Comparison of ENCODE assay signal across 14 cellular contexts in genomic region chr10:133247681-133248333, GRCh38. TPM values are rescaled to one million over a fixed set of nuclear protein-coding genes. Genes with fewer than 3 reads are reported as not detected.
DNase-seq lines count a peak whose midpoint lies in the region; ATAC-seq, FAIRE-seq and TF ChIP-seq lines count a peak whose summit lies in the region.
"Had no signal": no experiment of that assay in that cellular context is flagged by ENCODE, and none has a peak within 500 bp of the region (broad histone marks: within the 10 kb centered on the region; RNA-seq: fewer than 3 reads in every experiment).

No MANE protein-coding gene starts in this region.

- H3K9ac ChIP-seq in K562 (ENCODE audit: insufficient read depth in 1 of 2, low read depth in 2 of 2, low read length in 2 of 2) (peak overlapping the region; percentile 34 to 72; a peak in 3 of 4 replicates), mesendoderm (ENCODE audit: low read length) (no peak overlapping the region)

- H3K23ac ChIP-seq in mesendoderm (ENCODE audit: low read length), result no peak overlapping the region

- FAIRE-seq in K562 (lab: Jason Lieb, UNC), result no peak
- FAIRE-seq: A204.1, HepG2, HTR-8/SVneo had no signal

- DNase-seq in GM23338 (ENCODE audit: low spot score), result no peak
- peak; percentile 30 to 58 (median 34) for DNase-seq in K562 (ENCODE audit: extremely low read depth in 1 of 4, low spot score in 3 of 4)
- no peak for DNase-seq in mesendoderm
- DNase-seq in T-helper 2 cell treated with Interferon-gamma antibody and Interleukin-4, amounts not matched to agents 5 μg/mL and 100 μg/mL, for 36 hours (ENCODE audit: low spot score), result no peak
- DNase-seq in kidney tubule cell (ENCODE audit: low spot score), result no peak
- DNase-seq: CD8-positive, alpha-beta memory T cell had no signal

- no peaks in the 10 kb centered on the region for H3K9me3 Mint-ChIP-seq in GM23338
- H3K9me3 Mint-ChIP-seq in T-helper 2 cell treated with Interferon-gamma antibody and Interleukin-4, amounts not matched to agents 5 μg/mL and 100 μg/mL, for 36 hours, result no peaks in the 10 kb centered on the region
- H3K9me3 Mint-ChIP-seq: CD8-positive, alpha-beta memory T cell had no signal

- H3K27me3 ChIP-seq in GM23338 (ENCODE audit: insufficient read depth) (no peaks in the 10 kb centered on the region), K562 (ENCODE audit: control insufficient read depth in 2 of 2, insufficient read depth in 2 of 2, low read length in 2 of 2) (no peaks in the 10 kb centered on the region; a peak in 1 of 5 replicates), mesendoderm (ENCODE audit: insufficient read depth, low read length, poor library complexity) (no peaks in the 10 kb centered on the region)

- H2AFZ ChIP-seq in GM23338 (peak overlapping the region; percentile 52; the same call in 1 of the 2 replicates), K562 (ENCODE audit: low read depth, low read length) (peak overlapping the region; percentile 84)

- no peak for TF ChIP-seq POLR2A in K562 (conservative IDR thresholded peaks at IDR 0.05)

- POLR2A ChIA-PET in K562 (lab: Yijun Ruan, JAX), result interaction anchor here (1.0 to 3.1 kb wide), 2 partner anchors 10 to 28 kb away, joined by 4 to 18 read pairs; no protein-coding TSS in a partner anchor

- no peak overlapping the region for H3K4me3 Mint-ChIP-seq in GM23338
- H3K4me3 Mint-ChIP-seq in T-helper 2 cell treated with Interferon-gamma antibody and Interleukin-4, amounts not matched to agents 5 μg/mL and 100 μg/mL, for 36 hours, result no peak overlapping the region
- H3K4me3 Mint-ChIP-seq: B cell; CD8-positive, alpha-beta memory T cell had no signal

- H3K56ac ChIP-seq in mesendoderm (ENCODE audit: low read length), result peak overlapping the region; percentile 15

- no peaks in the 10 kb centered on the region for H4K20me1 ChIP-seq in GM23338 (replicated peaks; ENCODE audit: insufficient read depth)
- H4K20me1 ChIP-seq in K562 (replicated peaks; ENCODE audit: control insufficient read depth, insufficient read depth, low read length), result no peaks in the 10 kb centered on the region

- CTCF ChIA-PET in K562 (lab: Yijun Ruan, JAX; ENCODE audit: low intra/inter-chr PET ratio), result no interaction called here

- no peak overlapping the region for H3K4me3 ChIP-seq in GM23338
- no peak overlapping the region for H3K4me3 ChIP-seq in K562
- no peak overlapping the region for H3K4me3 ChIP-seq in mesendoderm (ENCODE audit: low read length)
- H3K4me3 ChIP-seq: HAP-1 had no signal

- H3K9me1 ChIP-seq in K562 (ENCODE audit: control insufficient read depth, insufficient read depth, low read length), result no peaks in the 10 kb centered on the region

- peak; percentile 21 for ATAC-seq in GM23338
- ATAC-seq in K562, result peak; percentile 11; the same call in 2 of the 3 replicates
- ATAC-seq in HG03045 (IDR thresholded peaks at IDR 0.05; ENCODE audit: unreplicated experiment), result no peak
- no peak for ATAC-seq in HG03521 (IDR thresholded peaks at IDR 0.05; ENCODE audit: unreplicated experiment)

- H3K79me2 ChIP-seq in GM23338 (replicated peaks; ENCODE audit: insufficient read depth), result no peaks in the 10 kb centered on the region
- no peaks in the 10 kb centered on the region for H3K79me2 ChIP-seq in K562 (ENCODE audit: control insufficient read depth, insufficient read depth, low read length)
- H3K79me2 ChIP-seq in mesendoderm (ENCODE audit: control insufficient read depth, insufficient read depth, low read length), result no peaks in the 10 kb centered on the region

- no peak overlapping the region for H4K8ac ChIP-seq in mesendoderm (ENCODE audit: low read depth, low read length)

- H3K79me1 ChIP-seq in mesendoderm (ENCODE audit: low read length), result no peaks in the 10 kb centered on the region

- no peak overlapping the region for H4K5ac ChIP-seq in mesendoderm (ENCODE audit: low read length)

- no peaks in the 10 kb centered on the region for H3F3A ChIP-seq in GM23338 (replicated peaks; ENCODE audit: low read depth)

- no peak overlapping the region; the same call in 1 of the 2 replicates for H3K4me2 ChIP-seq in GM23338
- H3K4me2 ChIP-seq in K562 (ENCODE audit: insufficient read depth, low read length), result peak overlapping the region; percentile 41; the same call in 1 of the 2 replicates
- no peak overlapping the region for H3K4me2 ChIP-seq in mesendoderm (ENCODE audit: low read length)

- no peak for TF ChIP-seq EP300 in K562 (IDR thresholded peaks at IDR 0.05; ENCODE audit: low read length)

- H3K18ac ChIP-seq in mesendoderm (ENCODE audit: low read length), result no peak overlapping the region

- H3K4me1 ChIP-seq in GM23338 (ENCODE audit: insufficient read depth), result peaks cover 11% of the 10 kb centered on the region; the same call in 1 of the 2 replicates
- H3K4me1 ChIP-seq in K562 (replicated peaks in 1 of 2; ENCODE audit: control insufficient read depth in 2 of 2, insufficient read depth in 2 of 2, low read length in 2 of 2), result peaks cover 35 to 90% of the 10 kb centered on the region in 2 experiments
- no peaks in the 10 kb centered on the region for H3K4me1 ChIP-seq in mesendoderm (ENCODE audit: control insufficient read depth, low read depth, low read length)

- no peak overlapping the region for H2AK5ac ChIP-seq in mesendoderm (ENCODE audit: low read length)

- no peaks in the 10 kb centered on the region for H3K9me2 ChIP-seq in GM23338 (ENCODE audit: insufficient read depth)

- BruUV-seq in K562 (replicated peaks; lab: Mats Ljungman, UMichigan), result no TSS peak

- H3K4me1 Mint-ChIP-seq in GM23338, result peaks cover 19% of the 10 kb centered on the region
- H3K4me1 Mint-ChIP-seq in T-helper 2 cell treated with Interferon-gamma antibody and Interleukin-4, amounts not matched to agents 5 μg/mL and 100 μg/mL, for 36 hours (ENCODE audit: low read depth), result peaks cover 3% of the 10 kb centered on the region

- peaks cover 18% of the 10 kb centered on the region for H3K27me3 Mint-ChIP-seq in GM23338 (ENCODE audit: insufficient read depth, low read depth, poor library complexity)
- H3K27me3 Mint-ChIP-seq in T-helper 2 cell treated with Interferon-gamma antibody and Interleukin-4, amounts not matched to agents 5 μg/mL and 100 μg/mL, for 36 hours (ENCODE audit: low read depth), result peaks cover 8% of the 10 kb centered on the region

- no peaks in the 10 kb centered on the region for H3K9me3 ChIP-seq in K562 (replicated peaks; ENCODE audit: control insufficient read depth, insufficient read depth, low read depth, low read length)
- H3K9me3 ChIP-seq: HAP-1 had no signal

- no peak for TF ChIP-seq CTCF in GM23338 (conservative IDR thresholded peaks at IDR 0.05; ENCODE audit: low read depth in 2 of 2)
- TF ChIP-seq CTCF in K562 (IDR thresholded peaks at IDR 0.05 in 2 of 3, conservative IDR thresholded peaks at IDR 0.05 in 1 of 3; ENCODE audit: insufficient read depth in 2 of 3, low read depth in 1 of 3, low read length in 3 of 3), result no peak

- in situ Hi-C loops in K562 (cut with MboI), result loop anchor here (5.0 kb wide), 2 partner anchors 59 to 101 kb away; partner anchors contain the start of genes TUBGCP2 and ZNF511

- TF ChIP-seq RAD21 in K562 (CRISPR knock-in tag; conservative IDR thresholded peaks at IDR 0.05 in 1 of 2, IDR thresholded peaks at IDR 0.05 in 1 of 2), result no peak

- WGBS in K562 (ENCODE audit: insufficient coverage, low coverage, missing lambda C conversion rate), result 62% methylated on average over 12 of the region's 36 CpGs
- WGBS in mesendoderm (ENCODE audit: extremely low coverage, insufficient coverage, low lambda C conversion rate), result no CpG with 5 or more reads among the region's 36 CpGs

- H3K36me3 Mint-ChIP-seq in GM23338 (ENCODE audit: low read depth), result no peaks in the 10 kb centered on the region
- H3K36me3 Mint-ChIP-seq in T-helper 2 cell treated with Interferon-gamma antibody and Interleukin-4, amounts not matched to agents 5 μg/mL and 100 μg/mL, for 36 hours (ENCODE audit: low read depth), result no peaks in the 10 kb centered on the region
- H3K36me3 Mint-ChIP-seq: CD8-positive, alpha-beta memory T cell had no signal

- H2BK120ac ChIP-seq in mesendoderm (ENCODE audit: low read depth, low read length), result no peak overlapping the region

- H2BK5ac ChIP-seq in mesendoderm (ENCODE audit: low read length), result no peak overlapping the region

- no peak overlapping the region for H3K4ac ChIP-seq in mesendoderm (ENCODE audit: low read depth, low read length)

- no peak overlapping the region for H3K27ac ChIP-seq in GM23338 (ENCODE audit: low read depth)
- H3K27ac ChIP-seq in K562 (ENCODE audit: extremely low read depth, low read depth, low read length), result peak overlapping the region; percentile 30; the same call in 2 of the 3 replicates
- H3K27ac ChIP-seq in mesendoderm (ENCODE audit: low read depth, low read length), result no peak overlapping the region

- no peaks in the 10 kb centered on the region for H3K36me3 ChIP-seq in GM23338 (ENCODE audit: insufficient read depth)
- H3K36me3 ChIP-seq in K562 (ENCODE audit: control insufficient read depth, insufficient read depth, low read length), result no peaks in the 10 kb centered on the region
- no peaks in the 10 kb centered on the region for H3K36me3 ChIP-seq in mesendoderm (ENCODE audit: control insufficient read depth, insufficient read depth, low read length)
- H3K36me3 ChIP-seq: HAP-1 had no signal

- intact Hi-C loops in K562 (cut with micrococcal nuclease), result loop anchor here (2.0 to 5.0 kb wide), 2 partner anchors 65 to 106 kb away; no protein-coding TSS in a partner anchor

- no peak overlapping the region for H2BK15ac ChIP-seq in mesendoderm (replicated peaks; ENCODE audit: low read depth)

- H3K27ac Mint-ChIP-seq in GM23338, result no peak overlapping the region
- no peak overlapping the region for H3K27ac Mint-ChIP-seq in T-helper 2 cell treated with Interferon-gamma antibody and Interleukin-4, amounts not matched to agents 5 μg/mL and 100 μg/mL, for 36 hours
- H3K27ac Mint-ChIP-seq: B cell; CD8-positive, alpha-beta memory T cell had no signal

RNA-seq across cellular contexts. Expression of gene VENTX, which starts 10.2 kb away (rescaled TPM):
- total RNA-seq in GM23338 (2014; rRNA removed; shearing (Covaris generic)), result 6.3 and 8.1 TPM in 2 replicates
- 4.8 and 5.1 TPM in 2 replicates for polyA plus RNA-seq in GM23338 (2016; fragmentation: Nextera tagmentation; extraction: Ambion mirVana)
- 1.8 and 3.5 TPM in 2 replicates for total RNA-seq in K562 (2011; cell fraction: chromatin; rRNA removed; ENCODE audit: low replicate concordance)
- 2.1 and 2.7 TPM in 2 replicates for total RNA-seq in K562 (2011; cell fraction: nucleolus; rRNA removed)
- 1.6 and 1.7 TPM in 2 replicates for total RNA-seq in K562 (2011; cell fraction: nucleoplasm; rRNA removed)
- total RNA-seq in K562 (2014; rRNA removed), result 0.45 and 0.49 TPM in 2 replicates
- total RNA-seq in K562 (2014; rRNA removed; fragmentation: Illumina TruSeq; extraction: Trizol), result 0.16 and 0.18 TPM in 2 replicates
- 0.07 and 0.23 TPM in 2 replicates for total RNA-seq in K562 (2015; rRNA removed; fragmentation: Illumina TruSeq; extraction: Trizol)
- total RNA-seq in K562 (2021), result 0.55 and 0.69 TPM in 2 replicates
- polyA plus RNA-seq in K562 (2011; rRNA removed), result 0.03 and 0.21 TPM in 2 replicates
- 0.07 and 0.60 TPM in 2 replicates for polyA plus RNA-seq in K562 (2011; cell fraction: cytosol; rRNA removed)
- 0.17 and 2.0 TPM in 2 replicates for polyA plus RNA-seq in K562 (2011; cell fraction: nucleus; rRNA removed)
- 0.48 and 1.4 TPM in 2 replicates for polyA plus RNA-seq in K562 (2012)
- 0.19 and 0.29 TPM in 2 replicates for polyA plus RNA-seq in K562 (2014; fragmentation: Illumina TruSeq; extraction: Trizol)
- polyA plus RNA-seq in K562 (2014; fragmentation: Nextera tagmentation; extraction: Ambion mirVana), result under 1 TPM in 1 of 2 experiments, not detected in 1; 0.07 TPM
- 0.36 and 0.70 TPM in 2 replicates for polyA plus RNA-seq in K562 (2014; rRNA removed)
- polyA minus RNA-seq in K562 (2011; rRNA and poly(A)+ RNA removed), result not detected in 2 replicates
- not detected in 2 replicates for polyA minus RNA-seq in K562 (2011; cell fraction: cytosol; rRNA and poly(A)+ RNA removed)
- 0.11 and 0.27 TPM in 2 replicates for polyA minus RNA-seq in K562 (2011; cell fraction: nucleus; rRNA and poly(A)+ RNA removed)
- polyA plus RNA-seq in mesendoderm (2013, experiment 1 of 2), result 2.1 TPM
- polyA plus RNA-seq in mesendoderm (2013, experiment 2 of 2), result 2.0 TPM
- total RNA-seq: B cell; CD8-positive, alpha-beta memory T cell; Daoy; HepG2 had no signal
- polyA plus RNA-seq: CD8-positive, alpha-beta memory T cell; HepG2 had no signal

RNA-seq across cellular contexts. Expression of gene UTF1, which starts 17.8 kb away (rescaled TPM):
- total RNA-seq in GM23338 (2014; rRNA removed; shearing (Covaris generic)), result 7.7 and 12.2 TPM in 2 replicates
- polyA plus RNA-seq in GM23338 (2016; fragmentation: Nextera tagmentation; extraction: Ambion mirVana) (51.4 and 55.7 TPM in 2 replicates), K562 (2011; rRNA removed) (not detected in 2 replicates), K562 (2014; fragmentation: Illumina TruSeq; extraction: Trizol) (not detected in 2 replicates), K562 (2014; fragmentation: Nextera tagmentation; extraction: Ambion mirVana) (not detected), K562 (2014; rRNA removed) (0.46 TPM in 1 of 2 replicates, not detected in the other)
- total RNA-seq in K562 (2011; cell fraction: chromatin; rRNA removed; ENCODE audit: low replicate concordance), result not detected in 2 replicates
- not detected in 2 replicates for total RNA-seq in K562 (2011; cell fraction: nucleolus; rRNA removed)
- not detected in 2 replicates for total RNA-seq in K562 (2011; cell fraction: nucleoplasm; rRNA removed)
- total RNA-seq in K562 (2014; rRNA removed) (not detected in 2 replicates), K562 (2014; rRNA removed; fragmentation: Illumina TruSeq; extraction: Trizol) (not detected in 2 replicates), K562 (2015; rRNA removed; fragmentation: Illumina TruSeq; extraction: Trizol) (not detected in 2 replicates), K562 (2021) (0.16 and 0.35 TPM in 2 replicates)
- 0.12 TPM in 1 of 2 replicates, not detected in the other for polyA plus RNA-seq in K562 (2011; cell fraction: cytosol; rRNA removed)
- 0.14 TPM in 1 of 2 replicates, not detected in the other for polyA plus RNA-seq in K562 (2011; cell fraction: nucleus; rRNA removed)
- 0.09 and 0.28 TPM in 2 replicates for polyA plus RNA-seq in K562 (2012)
- not detected in 2 replicates for polyA minus RNA-seq in K562 (2011; rRNA and poly(A)+ RNA removed)
- not detected in 2 replicates for polyA minus RNA-seq in K562 (2011; cell fraction: cytosol; rRNA and poly(A)+ RNA removed)
- not detected in 2 replicates for polyA minus RNA-seq in K562 (2011; cell fraction: nucleus; rRNA and poly(A)+ RNA removed)
- polyA plus RNA-seq in mesendoderm (2013, experiment 1 of 2), result 2.4 TPM
- 1.9 TPM for polyA plus RNA-seq in mesendoderm (2013, experiment 2 of 2)
- total RNA-seq: CD8-positive, alpha-beta memory T cell; Daoy; HepG2 had no signal
- polyA plus RNA-seq: CD8-positive, alpha-beta memory T cell; HepG2 had no signal

RNA-seq across cellular contexts. Expression of gene ADAM8, which starts 28.9 kb away (rescaled TPM):
- total RNA-seq in GM23338 (2014; rRNA removed; shearing (Covaris generic)), result 5.5 and 7.4 TPM in 2 replicates
- polyA plus RNA-seq in GM23338 (2016; fragmentation: Nextera tagmentation; extraction: Ambion mirVana) (1.9 and 2.1 TPM in 2 replicates), K562 (2011; rRNA removed) (1.5 and 5.8 TPM in 2 replicates), K562 (2014; fragmentation: Illumina TruSeq; extraction: Trizol) (1.1 and 3.4 TPM in 2 replicates), K562 (2014; fragmentation: Nextera tagmentation; extraction: Ambion mirVana) (under 1 TPM; 0.07 to 0.14 TPM), K562 (2014; rRNA removed) (5.0 and 7.2 TPM in 2 replicates)
- total RNA-seq in K562 (2011; cell fraction: chromatin; rRNA removed; ENCODE audit: low replicate concordance), result 8.0 and 37.9 TPM in 2 replicates
- 34.7 and 35.9 TPM in 2 replicates for total RNA-seq in K562 (2011; cell fraction: nucleolus; rRNA removed)
- 11.8 and 15.8 TPM in 2 replicates for total RNA-seq in K562 (2011; cell fraction: nucleoplasm; rRNA removed)
- total RNA-seq in K562 (2014; rRNA removed) (2.9 and 3.3 TPM in 2 replicates), K562 (2014; rRNA removed; fragmentation: Illumina TruSeq; extraction: Trizol) (0.19 and 0.25 TPM in 2 replicates), K562 (2015; rRNA removed; fragmentation: Illumina TruSeq; extraction: Trizol) (1.0 TPM in 2 replicates), K562 (2021) (6.1 and 7.0 TPM in 2 replicates)
- polyA plus RNA-seq in K562 (2011; cell fraction: cytosol; rRNA removed), result 5.3 and 5.8 TPM in 2 replicates
- polyA plus RNA-seq in K562 (2011; cell fraction: nucleus; rRNA removed), result 42.9 and 49.0 TPM in 2 replicates
- polyA plus RNA-seq in K562 (2012), result 4.0 and 16.8 TPM in 2 replicates
- 1.0 and 1.6 TPM in 2 replicates for polyA minus RNA-seq in K562 (2011; rRNA and poly(A)+ RNA removed)
- polyA minus RNA-seq in K562 (2011; cell fraction: cytosol; rRNA and poly(A)+ RNA removed), result 3.1 and 5.6 TPM in 2 replicates
- polyA minus RNA-seq in K562 (2011; cell fraction: nucleus; rRNA and poly(A)+ RNA removed), result 14.7 and 18.5 TPM in 2 replicates
- polyA plus RNA-seq in mesendoderm (2013, experiment 1 of 2), result 0.27 TPM
- 0.28 TPM for polyA plus RNA-seq in mesendoderm (2013, experiment 2 of 2)

Comparison
In these comparisons a context has a peak if more than half of its experiments do, and no peak if none do; other contexts are left out.
1. ATAC-seq: peak in GM23338 (single experiment) and K562 (single experiment); none in HG03045 (single experiment) and HG03521 (single experiment).
2. DNase-seq: peak in K562 (4 of 4); none in GM23338 (single experiment), mesendoderm (single experiment), T-helper 2 cell treated with Interferon-gamma antibody and Interleukin-4, amounts not matched to agents 5 μg/mL and 100 μg/mL, for 36 hours (single experiment) and kidney tubule cell (single experiment).